In the genomic region with DNA sequence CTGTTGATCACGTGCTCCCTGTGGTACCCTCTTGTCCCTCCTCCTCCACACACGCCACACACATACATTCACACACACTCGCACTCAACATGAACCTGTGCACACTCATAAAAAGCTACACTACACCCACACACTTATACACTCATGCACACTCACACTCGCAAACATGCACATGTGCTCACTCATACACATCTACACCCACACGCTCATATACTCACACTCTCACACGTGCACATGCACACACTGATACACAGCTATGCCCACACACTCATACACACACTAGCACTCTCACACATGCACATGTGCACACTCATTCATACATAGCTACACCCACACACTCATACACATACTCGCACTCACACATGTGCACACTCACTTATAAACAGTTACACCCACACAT, we compare ENCODE assay signal across 24 cellular contexts.
"Had no signal": no experiment of that assay in that cellular context is flagged by ENCODE, and none has a peak within 500 bp of the region (broad histone marks: within the 10 kb centered on the region; RNA-seq: fewer than 3 reads in every experiment).

No MANE protein-coding gene starts in this region.

- H2AFZ ChIP-seq: hepatocyte had no signal

- H3K4me3 ChIP-seq: heart right ventricle, hepatocyte, left ventricle myocardium inferior, lung, pancreas, prostate gland, sigmoid colon, spleen, tibial nerve, upper lobe of left lung had no signal

- H3K36me3 Mint-ChIP-seq: mesothelial cell of epicardium; naive B cell; natural killer cell treated with Interleukin-12 subunit alpha and Interleukin-12 subunit beta and Interleukin-15 and Interleukin-18, amount 100 ng/mL, for 72 hours; stimulated activated effector memory CD8-positive, alpha-beta T cell treated with anti-CD3 and anti-CD28 coated beads, Interleukin-12 subunit alpha, Interleukin-12 subunit beta, amount 100 ng/mL, for 72 hours had no signal

- H3K79me2 ChIP-seq: hepatocyte had no signal

- H3K4me3 Mint-ChIP-seq: mesothelial cell of epicardium; naive B cell; natural killer cell treated with Interleukin-12 subunit alpha and Interleukin-12 subunit beta and Interleukin-15 and Interleukin-18, amount 100 ng/mL, for 72 hours; stimulated activated effector memory CD8-positive, alpha-beta T cell treated with anti-CD3 and anti-CD28 coated beads, Interleukin-12 subunit alpha, Interleukin-12 subunit beta, amount 100 ng/mL, for 72 hours; stimulated activated naive CD8-positive, alpha-beta T cell treated with anti-CD3 and anti-CD28 coated beads, Interleukin-15, Interleukin-2, amounts not matched to agents 100 ng/mL and 50 ng/mL, for 24 hours had no signal

- DNase-seq: islet precursor cell; left ventricle myocardium inferior; mesendoderm; naive B cell; nucleus accumbens; pancreas; posterior cingulate gyrus; retina; right cardiac atrium; sigmoid colon; small intestine; spleen; stimulated activated CD4-positive, alpha-beta T cell treated with anti-CD3 and anti-CD28 coated beads, Interleukin-4, amount 100 ng/mL, for 24 hours; stimulated activated naive CD4-positive, alpha-beta T cell; upper lobe of left lung had no signal

- ATAC-seq: pancreas; right cardiac atrium; stimulated activated effector memory CD8-positive, alpha-beta T cell treated with anti-CD3 and anti-CD28 coated beads, Interleukin-12 subunit alpha, Interleukin-12 subunit beta, amount 100 ng/mL, for 72 hours had no signal

- H3K4me2 ChIP-seq: hepatocyte had no signal

- H3K4me1 ChIP-seq: left ventricle myocardium inferior, pancreas, prostate gland, sigmoid colon, spleen, tibial nerve, upper lobe of left lung had no signal

- H3K27me3 ChIP-seq: heart right ventricle, hepatocyte, pancreas, sigmoid colon, spleen, tibial nerve, upper lobe of left lung had no signal

- FAIRE-seq: pancreas, small intestine had no signal

- H3K27ac ChIP-seq: heart right ventricle, hepatocyte, left ventricle myocardium inferior, pancreas, prostate gland, sigmoid colon, spleen, tibial nerve, upper lobe of left lung had no signal

- H3K27me3 Mint-ChIP-seq: naive B cell; natural killer cell treated with Interleukin-12 subunit alpha and Interleukin-12 subunit beta and Interleukin-15 and Interleukin-18, amount 100 ng/mL, for 72 hours; stimulated activated naive CD8-positive, alpha-beta T cell treated with anti-CD3 and anti-CD28 coated beads, Interleukin-15, Interleukin-2, amounts not matched to agents 100 ng/mL and 50 ng/mL, for 24 hours had no signal

- H3K9me3 ChIP-seq: pancreas, prostate gland, sigmoid colon, tibial nerve, upper lobe of left lung had no signal

- H3K27ac Mint-ChIP-seq: mesothelial cell of epicardium; naive B cell; natural killer cell treated with Interleukin-12 subunit alpha and Interleukin-12 subunit beta and Interleukin-15 and Interleukin-18, amount 100 ng/mL, for 72 hours; stimulated activated effector memory CD8-positive, alpha-beta T cell treated with anti-CD3 and anti-CD28 coated beads, Interleukin-12 subunit alpha, Interleukin-12 subunit beta, amount 100 ng/mL, for 72 hours; stimulated activated naive CD8-positive, alpha-beta T cell treated with anti-CD3 and anti-CD28 coated beads, Interleukin-15, Interleukin-2, amounts not matched to agents 100 ng/mL and 50 ng/mL, for 24 hours had no signal

- H3K36me3 ChIP-seq: heart right ventricle, left ventricle myocardium inferior, pancreas, prostate gland, sigmoid colon, spleen, tibial nerve, upper lobe of left lung had no signal

- H3K4me1 Mint-ChIP-seq: naive B cell; stimulated activated effector memory CD8-positive, alpha-beta T cell treated with anti-CD3 and anti-CD28 coated beads, Interleukin-12 subunit alpha, Interleukin-12 subunit beta, amount 100 ng/mL, for 72 hours had no signal

- H3K9me3 Mint-ChIP-seq: mesothelial cell of epicardium had no signal
